In genomic region chr14:35215110-35215872, GRCh38 we compare ENCODE assay signal across 8 cellular contexts.
DNase-seq lines count a peak whose midpoint lies in the region; ATAC-seq and TF ChIP-seq lines count a peak whose summit lies in the region.

No MANE protein-coding gene starts in this region.

- no peaks in the 10 kb centered on the region for H3K9me3 ChIP-seq in OCI-LY7 (ENCODE audit: low read length)

- no TSS peak for BruUV-seq in OCI-LY7 (replicated peaks; lab: Mats Ljungman, UMichigan)

- H3K4me1 ChIP-seq in OCI-LY7 (ENCODE audit: insufficient read depth, low read length, poor library complexity, severe bottlenecking): no peaks in the 10 kb centered on the region

- no peak overlapping the region for H3K4me3 ChIP-seq in OCI-LY7 (ENCODE audit: low read depth, low read length, poor library complexity, severe bottlenecking)

- H3K27me3 Mint-ChIP-seq in progenitor cell of endocrine pancreas: no peaks in the 10 kb centered on the region
- H3K27me3 Mint-ChIP-seq in stimulated activated naive B cell treated with anti-CD40 and anti-IgM and Interleukin-4, amounts not matched to agents 10 μg/mL and 1 μg/mL and 100 μg/mL, for 72 hours: no peaks in the 10 kb centered on the region

- POLR2A ChIA-PET in OCI-LY7 (lab: Charles Lee): interaction anchor here (0.7 kb wide), 1 partner anchor 10 kb away, joined by 3 read pairs; no protein-coding TSS in a partner anchor

- intact Hi-C loops in OCI-LY7 (cut with micrococcal nuclease; ENCODE audit: unreplicated experiment): no loop called here

- peaks cover 8% of the 10 kb centered on the region for H3K4me1 Mint-ChIP-seq in progenitor cell of endocrine pancreas (ENCODE audit: low read depth)
- no peaks in the 10 kb centered on the region for H3K4me1 Mint-ChIP-seq in stimulated activated naive B cell treated with anti-CD40 and anti-IgM and Interleukin-4, amounts not matched to agents 10 μg/mL and 1 μg/mL and 100 μg/mL, for 72 hours

- DNase-seq in NCI-H82 (lab: John Stamatoyannopoulos, UW): peak; percentile 22
- no peak for DNase-seq in NCI-H82 treated with DMSO at 0.1 percent for 48 hours (lab: John Stamatoyannopoulos, UW; ENCODE audit: unreplicated experiment)
- peak; percentile 47 for DNase-seq in OCI-LY7 (ENCODE audit: low spot score)
- DNase-seq in fibroblast of gingiva (ENCODE audit: low read depth): peak; percentile 69
- no peak for DNase-seq in progenitor cell of endocrine pancreas (ENCODE audit: low spot score, unreplicated experiment)
- no peak for DNase-seq in stimulated activated naive B cell treated with anti-CD40 and anti-IgM and Interleukin-4, amounts not matched to agents 10 μg/mL and 1 μg/mL and 100 μg/mL, for 72 hours

- no peak overlapping the region for H2AFZ ChIP-seq in OCI-LY7 (ENCODE audit: low read length)

- H3K27ac Mint-ChIP-seq in progenitor cell of endocrine pancreas: peak overlapping the region; percentile 41
- no peak overlapping the region for H3K27ac Mint-ChIP-seq in stimulated activated naive B cell treated with anti-CD40 and anti-IgM and Interleukin-4, amounts not matched to agents 10 μg/mL and 1 μg/mL and 100 μg/mL, for 72 hours

- H3K79me2 ChIP-seq in OCI-LY7 (ENCODE audit: insufficient read depth, low read depth, low read length): no peaks in the 10 kb centered on the region

- H3K4me2 ChIP-seq in OCI-LY7 (ENCODE audit: low read length): no peak overlapping the region

- H4K20me1 ChIP-seq in OCI-LY7 (ENCODE audit: insufficient read depth, low read length): no peaks in the 10 kb centered on the region

- H3K9me3 Mint-ChIP-seq in progenitor cell of endocrine pancreas (ENCODE audit: low read depth): no peaks in the 10 kb centered on the region
- no peaks in the 10 kb centered on the region for H3K9me3 Mint-ChIP-seq in stimulated activated naive B cell treated with anti-CD40 and anti-IgM and Interleukin-4, amounts not matched to agents 10 μg/mL and 1 μg/mL and 100 μg/mL, for 72 hours

- no peaks in the 10 kb centered on the region for H3K9me2 ChIP-seq in OCI-LY7 (ENCODE audit: insufficient read depth, low read length)

- no peak for ATAC-seq in stimulated activated naive B cell treated with anti-CD40 and anti-IgM and Interleukin-4, amounts not matched to agents 10 μg/mL and 1 μg/mL and 100 μg/mL, for 72 hours (replicated peaks)
- ATAC-seq in GM21825 (IDR thresholded peaks at IDR 0.05; ENCODE audit: unreplicated experiment): no peak
- no peak for ATAC-seq in GM18858 (IDR thresholded peaks at IDR 0.05; ENCODE audit: unreplicated experiment)

- peaks cover 5% of the 10 kb centered on the region for H3K36me3 Mint-ChIP-seq in progenitor cell of endocrine pancreas (ENCODE audit: insufficient read depth)
- H3K36me3 Mint-ChIP-seq in stimulated activated naive B cell treated with anti-CD40 and anti-IgM and Interleukin-4, amounts not matched to agents 10 μg/mL and 1 μg/mL and 100 μg/mL, for 72 hours: peaks cover 7 to 15% of the 10 kb centered on the region in 2 donors

- no peak overlapping the region for H3K4me3 Mint-ChIP-seq in progenitor cell of endocrine pancreas (ENCODE audit: low read depth)
- no peak overlapping the region for H3K4me3 Mint-ChIP-seq in stimulated activated naive B cell treated with anti-CD40 and anti-IgM and Interleukin-4, amounts not matched to agents 10 μg/mL and 1 μg/mL and 100 μg/mL, for 72 hours

- no peak overlapping the region for H3K27ac ChIP-seq in OCI-LY7 (ENCODE audit: low read depth, low read length, poor library complexity, severe bottlenecking)

- peak; percentile 77 for TF ChIP-seq CTCF in OCI-LY7 (conservative IDR thresholded peaks at IDR 0.05; ENCODE audit: low read length)
- peak; percentile 47 for TF ChIP-seq CTCF in progenitor cell of endocrine pancreas (IDR thresholded peaks at IDR 0.05; ENCODE audit: unreplicated experiment)

- CTCF ChIA-PET in OCI-LY7 (lab: Charles Lee; ENCODE audit: unreplicated experiment): interaction anchor here (0.9 kb wide), 1 partner anchor 152 kb away, joined by 3 read pairs; no protein-coding TSS in a partner anchor

- peaks cover 16% of the 10 kb centered on the region for H3K36me3 ChIP-seq in OCI-LY7 (ENCODE audit: insufficient read depth, low read length)

Comparison
In these comparisons a context has a peak if more than half of its experiments do, and no peak if none do; other contexts are left out.
1. DNase-seq: peak in NCI-H82 (single experiment), OCI-LY7 (single experiment) and fibroblast of gingiva (single experiment); none in NCI-H82 treated with DMSO at 0.1 percent for 48 hours (single experiment), progenitor cell of endocrine pancreas (single experiment) and stimulated activated naive B cell treated with anti-CD40 and anti-IgM and Interleukin-4, amounts not matched to agents 10 μg/mL and 1 μg/mL and 100 μg/mL, for 72 hours (single experiment).